ENCODE assay signal across 8 cellular contexts in the genomic region with DNA sequence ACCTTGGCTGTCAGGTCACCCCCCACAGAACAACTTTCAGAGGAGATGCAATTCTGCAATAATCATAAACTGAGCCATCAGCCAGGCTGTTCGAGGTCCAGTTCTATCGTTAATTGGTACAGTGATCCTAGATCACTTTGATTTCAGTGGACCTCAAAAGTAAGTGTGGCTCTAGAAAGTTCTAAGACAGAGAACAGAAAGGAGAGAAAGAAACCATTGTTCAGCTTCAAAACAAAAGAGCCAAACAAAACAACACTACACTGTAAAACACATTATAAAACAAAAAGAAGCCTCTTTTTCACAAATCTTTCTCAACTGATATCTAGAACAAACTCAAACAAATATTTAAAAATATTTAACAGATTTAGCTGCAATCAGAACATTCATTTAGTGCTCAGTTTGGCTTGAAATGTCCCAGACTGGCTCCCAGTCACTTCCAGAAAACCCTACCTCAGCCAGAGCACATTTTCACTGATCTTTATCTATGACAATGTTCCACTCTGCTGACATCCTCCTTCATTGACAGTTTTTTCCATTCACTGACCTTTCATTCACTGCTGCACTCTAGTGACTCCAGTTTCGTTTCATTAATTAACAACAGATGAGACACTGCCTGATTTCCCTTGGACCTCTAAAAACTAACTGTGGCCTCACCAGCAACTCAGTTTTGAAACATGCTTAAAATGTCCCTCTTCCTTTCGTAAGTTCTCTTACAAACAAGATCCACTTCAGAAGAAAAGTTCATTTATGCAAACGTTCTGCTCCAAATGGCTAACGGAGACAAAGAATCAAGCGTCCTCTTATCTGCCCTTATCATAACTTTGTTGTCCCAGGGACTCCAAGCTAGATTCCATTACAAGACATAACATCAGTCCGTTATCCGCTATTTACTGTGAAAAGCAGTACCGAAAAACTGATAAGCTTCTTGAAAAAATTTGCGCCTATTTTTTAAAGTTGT. TPM values are rescaled to one million over a fixed set of nuclear protein-coding genes. Genes with fewer than 3 reads are reported as not detected.
DNase-seq lines count a peak whose midpoint lies in the region; ATAC-seq, FAIRE-seq and TF ChIP-seq lines count a peak whose summit lies in the region.

No MANE protein-coding gene starts in this region.

- WGBS in heart right ventricle, 2 donors, result 18 to 22% methylated on average over 11 of the region's 11 CpGs
- 31 to 46% (median 36%) methylated on average over 11 of the region's 11 CpGs for WGBS in small intestine, 3 donors

- peak; percentile 8 for DNase-seq in AG04450 (ENCODE audit: low read depth, low spot score)
- DNase-seq in activated CD4-positive, alpha-beta memory T cell treated with anti-CD3 and anti-CD28 coated beads, Interleukin-2, amount 10 ng/mL, durations not matched to agents 7 days and 5 days, result no peak
- peak in 1 of 2 donors; percentile 20 for DNase-seq in heart right ventricle
- peak; percentile 46 for DNase-seq in small intestine
- no peak for DNase-seq in A172 (ENCODE audit: low spot score)
- DNase-seq in effector CD4-positive, alpha-beta T cell, result no peak

- H3K4me1 ChIP-seq in heart right ventricle (peaks cover 0 to 68% (median 56%) of the 10 kb centered on the region in 9 donors), small intestine (ENCODE audit: control insufficient read depth in 2 of 2, insufficient read depth in 1 of 2, low read depth in 1 of 2, low read length in 1 of 2) (peaks cover 8 to 12% of the 10 kb centered on the region in 2 donors)

- TF ChIP-seq CTCF in AG04450 (IDR thresholded peaks at IDR 0.05; ENCODE audit: low read depth, low read length) (no peak), heart right ventricle (IDR thresholded peaks at IDR 0.05) (no peak)

- H3K27me3 Mint-ChIP-seq in activated CD4-positive, alpha-beta memory T cell treated with anti-CD3 and anti-CD28 coated beads, Interleukin-2, amount 10 ng/mL, durations not matched to agents 7 days and 5 days, result no peaks in the 10 kb centered on the region

- H3K27ac Mint-ChIP-seq in activated CD4-positive, alpha-beta memory T cell treated with anti-CD3 and anti-CD28 coated beads, Interleukin-2, amount 10 ng/mL, durations not matched to agents 7 days and 5 days, result peak overlapping the region; percentile 81

- CTCF ChIA-PET in AG04450 (lab: Charles Lee), result interaction anchor here (0.7 to 1.1 kb wide), 3 partner anchors 129 to 151 kb away, joined by 3 read pairs; no protein-coding TSS in a partner anchor
- CTCF ChIA-PET in activated CD4-positive, alpha-beta memory T cell treated with anti-CD3 and anti-CD28 coated beads, Interleukin-2, amount 10 ng/mL, durations not matched to agents 7 days and 5 days (lab: Charles Lee), result interaction anchor here (0.6 to 2.9 kb wide), 7 partner anchors 31 to 332 kb away, joined by 3 to 30 read pairs (median 4); no protein-coding TSS in a partner anchor

- peaks cover 24% of the 10 kb centered on the region for H3K36me3 Mint-ChIP-seq in activated CD4-positive, alpha-beta memory T cell treated with anti-CD3 and anti-CD28 coated beads, Interleukin-2, amount 10 ng/mL, durations not matched to agents 7 days and 5 days (ENCODE audit: low read depth)

- no peak overlapping the region for H3K27ac ChIP-seq in AG04450 (ENCODE audit: low read depth, low read length)
- H3K27ac ChIP-seq in heart right ventricle, result peak overlapping the region; percentile 44 to 87 (median 68)
- H3K27ac ChIP-seq in small intestine (ENCODE audit: low read depth in 1 of 2, low read length in 1 of 2), result peak overlapping the region; percentile 32 to 85

- H3K4me3 ChIP-seq in AG04450 (ENCODE audit: low read depth, low read length), result peak overlapping the region; percentile 0; the same call in 1 of the 2 replicates
- peak overlapping the region in 7 of 10 donors; percentile 23 to 42 (median 28) for H3K4me3 ChIP-seq in heart right ventricle
- no peak overlapping the region for H3K4me3 ChIP-seq in small intestine (ENCODE audit: low read depth in 1 of 2, low read length in 2 of 2)

- ATAC-seq in GM18858 (IDR thresholded peaks at IDR 0.05; ENCODE audit: unreplicated experiment), result peak; percentile 80
- peak; percentile 85 for ATAC-seq in HG02981 (IDR thresholded peaks at IDR 0.05; ENCODE audit: unreplicated experiment)
- peak; percentile 75 to 88 (median 84) for ATAC-seq in heart right ventricle

- H3K27me3 ChIP-seq in AG04450 (ENCODE audit: control insufficient read depth, insufficient read depth, low read length) (no peaks in the 10 kb centered on the region), heart right ventricle (no peaks in the 10 kb centered on the region), small intestine (ENCODE audit: control insufficient read depth in 2 of 2, insufficient read depth in 2 of 2, low read length in 2 of 2) (no peaks in the 10 kb centered on the region)

- H3K4me1 Mint-ChIP-seq in activated CD4-positive, alpha-beta memory T cell treated with anti-CD3 and anti-CD28 coated beads, Interleukin-2, amount 10 ng/mL, durations not matched to agents 7 days and 5 days, result peaks cover 76% of the 10 kb centered on the region

- FAIRE-seq in small intestine (lab: Jason Lieb, UNC), result no peak

- intact Hi-C loops in heart right ventricle (cut with DNase I), result loop anchor here in 5 of 10 donors (1.0 to 5.0 kb wide), 3 partner anchors 54 to 196 kb away; partner anchors contain the start of gene DUSP16 (in 4 of the 5)

- H3K9me3 Mint-ChIP-seq in activated CD4-positive, alpha-beta memory T cell treated with anti-CD3 and anti-CD28 coated beads, Interleukin-2, amount 10 ng/mL, durations not matched to agents 7 days and 5 days, result no peaks in the 10 kb centered on the region

- H3K36me3 ChIP-seq in heart right ventricle, result no peaks in the 10 kb centered on the region
- H3K36me3 ChIP-seq in small intestine (ENCODE audit: control insufficient read depth in 2 of 2, insufficient read depth in 2 of 2, low read length in 2 of 2), result peaks cover 0 to 2% of the 10 kb centered on the region in 2 donors

- peak overlapping the region; percentile 65 for H3K4me3 Mint-ChIP-seq in activated CD4-positive, alpha-beta memory T cell treated with anti-CD3 and anti-CD28 coated beads, Interleukin-2, amount 10 ng/mL, durations not matched to agents 7 days and 5 days

- H3K9me3 ChIP-seq in AG04450 (ENCODE audit: control insufficient read depth, insufficient read depth, low read length) (no peaks in the 10 kb centered on the region), heart right ventricle (no peaks in the 10 kb centered on the region), small intestine (ENCODE audit: control insufficient read depth, low read depth) (no peaks in the 10 kb centered on the region)

- POLR2A ChIA-PET in AG04450 (lab: Yijun Ruan, JAX), result interaction anchor here (0.5 kb wide), 1 partner anchor 130 kb away, joined by 4 read pairs; no protein-coding TSS in a partner anchor
- POLR2A ChIA-PET in activated CD4-positive, alpha-beta memory T cell treated with anti-CD3 and anti-CD28 coated beads, Interleukin-2, amount 10 ng/mL, durations not matched to agents 7 days and 5 days (lab: Charles Lee), result interaction anchor here (0.8 to 9.2 kb wide), 22 partner anchors 10 to 231 kb away, joined by 3 to 174 read pairs (median 5); partner anchors contain the start of genes BORCS5, DUSP16 and GPR19

RNA-seq across cellular contexts. Expression of gene DUSP16, which starts 56.8 kb away (rescaled TPM):
- polyA plus RNA-seq in AG04450 (2011; rRNA removed), result 11.1 and 12.8 TPM in 2 replicates
- 18.3 and 24.4 TPM in 2 replicates for polyA minus RNA-seq in AG04450 (2011; rRNA and poly(A)+ RNA removed)
- 10 to 100 TPM; 77.3 to 85.2 TPM for total RNA-seq in activated CD4-positive, alpha-beta memory T cell treated with anti-CD3 and anti-CD28 coated beads, Interleukin-2, amount 10 ng/mL, durations not matched to agents 7 days and 5 days
- 10 to 100 TPM; 10.9 to 21.7 (median 17.6) TPM for total RNA-seq in heart right ventricle
- 1 to 10 TPM; 2.6 to 4.8 TPM for polyA plus RNA-seq in heart right ventricle
- 10 to 100 TPM; 22.5 to 33.1 (median 27.0) TPM for polyA plus RNA-seq in small intestine
- 4.9 and 5.5 TPM in 2 replicates for total RNA-seq in A172 (2014; rRNA removed; shearing (Covaris generic))

Comparison
In these comparisons a context has a peak if more than half of its experiments do, and no peak if none do; other contexts are left out.
1. DNase-seq: peak in AG04450 (single experiment) and small intestine (single experiment); none in activated CD4-positive, alpha-beta memory T cell treated with anti-CD3 and anti-CD28 coated beads, Interleukin-2, amount 10 ng/mL, durations not matched to agents 7 days and 5 days (single experiment), A172 (single experiment) and effector CD4-positive, alpha-beta T cell (single experiment).
2. H3K4me3 ChIP-seq: peak in AG04450 (single experiment) and heart right ventricle (7 of 10); none in small intestine (0 of 2).
3. Peak in every context shown above with its lines, with median percentiles within 50 percentile points of each other: ATAC-seq.